In genomic region chr4:140691369-140691768, GRCh38 we compare ENCODE assay signal across 10 cellular contexts.
DNase-seq lines count a peak whose midpoint lies in the region; ATAC-seq and TF ChIP-seq lines count a peak whose summit lies in the region.
"Had no signal": no experiment of that assay in that cellular context is flagged by ENCODE, and none has a peak within 500 bp of the region (broad histone marks: within the 10 kb centered on the region; RNA-seq: fewer than 3 reads in every experiment).

No MANE protein-coding gene starts in this region.

- no peak for ATAC-seq in stimulated activated memory B cell treated with anti-CD40 and anti-IgM and Interleukin-4, amounts not matched to agents 10 μg/mL and 1 μg/mL and 100 μg/mL, for 72 hours
- ATAC-seq in GM21526 (IDR thresholded peaks at IDR 0.05; ENCODE audit: low FRiP score, unreplicated experiment) (no peak), HG03521 (IDR thresholded peaks at IDR 0.05; ENCODE audit: unreplicated experiment) (no peak)

- H3K4me3 Mint-ChIP-seq in IgD-negative memory B cell, result peak overlapping the region in 1 of 4 donors; percentile 55
- no peak overlapping the region for H3K4me3 Mint-ChIP-seq in stimulated activated memory B cell treated with anti-CD40 and anti-IgM and Interleukin-4, amounts not matched to agents 10 μg/mL and 1 μg/mL and 100 μg/mL, for 72 hours
- H3K4me3 Mint-ChIP-seq: immature natural killer cell had no signal

- TF ChIP-seq CTCF in cardiac fibroblast (IDR thresholded peaks at IDR 0.05; ENCODE audit: low read depth, low read length), result no peak

- H3K4me3 ChIP-seq in cardiac fibroblast (replicated peaks in 1 of 2; ENCODE audit: low read depth in 2 of 2, low read length in 2 of 2), result no peak overlapping the region
- H3K4me3 ChIP-seq: cardiac muscle cell had no signal

- peaks cover 8% of the 10 kb centered on the region for H3K36me3 Mint-ChIP-seq in IgD-negative memory B cell
- peaks cover 8% of the 10 kb centered on the region for H3K36me3 Mint-ChIP-seq in stimulated activated memory B cell treated with anti-CD40 and anti-IgM and Interleukin-4, amounts not matched to agents 10 μg/mL and 1 μg/mL and 100 μg/mL, for 72 hours
- H3K36me3 Mint-ChIP-seq: immature natural killer cell had no signal

- DNase-seq in cardiac fibroblast (ENCODE audit: low read depth in 2 of 2) (peak; percentile 68 to 78), iPS DF 19.7 (ENCODE audit: low read depth, low spot score) (peak; percentile 15), NCI-H446 (lab: John Stamatoyannopoulos, UW) (no peak), NCI-H526 treated with DMSO at 0.1 percent for 48 hours (lab: John Stamatoyannopoulos, UW) (no peak)
- DNase-seq: immature natural killer cell had no signal

- H3K9me3 Mint-ChIP-seq in IgD-negative memory B cell, result no peaks in the 10 kb centered on the region
- no peaks in the 10 kb centered on the region for H3K9me3 Mint-ChIP-seq in stimulated activated memory B cell treated with anti-CD40 and anti-IgM and Interleukin-4, amounts not matched to agents 10 μg/mL and 1 μg/mL and 100 μg/mL, for 72 hours

- peaks cover 42 to 48% (median 47%) of the 10 kb centered on the region in 3 donors for H3K4me1 Mint-ChIP-seq in IgD-negative memory B cell
- H3K4me1 Mint-ChIP-seq in stimulated activated memory B cell treated with anti-CD40 and anti-IgM and Interleukin-4, amounts not matched to agents 10 μg/mL and 1 μg/mL and 100 μg/mL, for 72 hours, result peaks cover 56% of the 10 kb centered on the region
- H3K4me1 Mint-ChIP-seq: immature natural killer cell had no signal

- H3K27me3 Mint-ChIP-seq in IgD-negative memory B cell, result no peaks in the 10 kb centered on the region
- H3K27me3 Mint-ChIP-seq in stimulated activated memory B cell treated with anti-CD40 and anti-IgM and Interleukin-4, amounts not matched to agents 10 μg/mL and 1 μg/mL and 100 μg/mL, for 72 hours, result no peaks in the 10 kb centered on the region

- H3K27ac Mint-ChIP-seq in IgD-negative memory B cell, result peak overlapping the region in 2 of 3 donors; percentile 43 to 73
- H3K27ac Mint-ChIP-seq in stimulated activated memory B cell treated with anti-CD40 and anti-IgM and Interleukin-4, amounts not matched to agents 10 μg/mL and 1 μg/mL and 100 μg/mL, for 72 hours, result peak overlapping the region; percentile 29
- H3K27ac Mint-ChIP-seq: immature natural killer cell had no signal

Comparison
In these comparisons a context has a peak if more than half of its experiments do, and no peak if none do; other contexts are left out.
1. DNase-seq: peak in cardiac fibroblast (2 of 2) and iPS DF 19.7 (single experiment); none in NCI-H446 (0 of 2) and NCI-H526 treated with DMSO at 0.1 percent for 48 hours (single experiment).